In genomic region chr5:141650851-141651727, GRCh38 we compare ENCODE assay signal across 8 cellular contexts. TPM values are rescaled to one million over a fixed set of nuclear protein-coding genes. Genes with fewer than 3 reads are reported as not detected.
A peak's percentile ranks its signal among the peaks of the same experiment; 100 is the strongest.
DNase-seq lines count a peak whose midpoint lies in the region; ATAC-seq and TF ChIP-seq lines count a peak whose summit lies in the region.

Gene FCHSD1, minus strand, starts transcription at chr5:141651418. Its CDS starts 50 bp downstream, at chr5:141651368.

- no peaks in the 10 kb centered on the region for H4K20me1 ChIP-seq in HCT116 (ENCODE audit: insufficient read depth)

- H3K36me3 ChIP-seq in HCT116 (ENCODE audit: control insufficient read depth in 1 of 2, insufficient read depth in 2 of 2, low read length in 2 of 2), result peaks cover 2 to 3% of the 10 kb centered on the region in 2 experiments; a peak in 2 of 4 replicates

- H3K9me2 ChIP-seq in HCT116 (ENCODE audit: insufficient read depth), result no peaks in the 10 kb centered on the region

- no peak for TF ChIP-seq RAD21 in HCT116 (IDR thresholded peaks at IDR 0.05; ENCODE audit: low read depth)

- no TSS peak for BruUV-seq in HCT116 (replicated peaks; lab: Mats Ljungman, UMichigan)

- no peaks in the 10 kb centered on the region for H3K27me3 ChIP-seq in HCT116 (ENCODE audit: insufficient read depth, low read length)

- no peaks in the 10 kb centered on the region for H3K79me2 ChIP-seq in HCT116 (ENCODE audit: insufficient read depth, low read length)

- H3K27ac ChIP-seq in HCT116 (ENCODE audit: low read depth, low read length) (no peak within 1 kb of the TSS; the same call in 1 of the 2 replicates), VCaP (peak within 1 kb of the TSS; percentile 56)

- TF ChIP-seq CTCF in GM12872 (IDR thresholded peaks at IDR 0.05; ENCODE audit: insufficient read depth, low read depth, low read length) (0 out of 3 replicates have a peak, but pooled peaks have one; percentile 4), HCT116 (IDR thresholded peaks at IDR 0.05 in 2 of 3, conservative IDR thresholded peaks at IDR 0.05 in 1 of 3; ENCODE audit: borderline replicate concordance in 1 of 3, insufficient read depth in 1 of 3, low read depth in 2 of 3, low read length in 2 of 3) (no peak), VCaP (conservative IDR thresholded peaks at IDR 0.05) (no peak), cardiac fibroblast (IDR thresholded peaks at IDR 0.05; ENCODE audit: low read depth, low read length) (no peak)

- peaks cover 0 to 18% of the 10 kb centered on the region in 2 experiments; a peak in 2 of 4 replicates for H3K4me1 ChIP-seq in HCT116 (ENCODE audit: control insufficient read depth in 1 of 2, insufficient read depth in 2 of 2, low read length in 2 of 2)

- H3K9ac ChIP-seq in HCT116 (ENCODE audit: low read length), result peak within 1 kb of the TSS; percentile 71

- RAD21 ChIA-PET in HCT116 (lab: Charles Lee; ENCODE audit: low non-redundant PET in 1 of 2, low total read pairs in 2 of 2, uncharacterized antibody in 2 of 2, unreplicated experiment in 2 of 2), result no interaction called here

- no peaks in the 10 kb centered on the region for H3K9me3 ChIP-seq in HCT116 (ENCODE audit: control insufficient read depth in 1 of 2, insufficient read depth in 1 of 2, low read depth in 1 of 2, low read length in 2 of 2)

- peak within 1 kb of the TSS; percentile 97 for H3K4me2 ChIP-seq in HCT116 (ENCODE audit: low read length)

- intact Hi-C loops in HCT116 (cut with micrococcal nuclease), result no loop called here

- TF ChIP-seq POLR2A in HCT116 (IDR thresholded peaks at IDR 0.05; ENCODE audit: borderline replicate concordance, extremely low read depth, insufficient read depth, insufficient read length), result peak; percentile 53

- DNase-seq in HCT116 (ENCODE audit: low read depth, low spot score) (peak; percentile 65), NAMALWA (ENCODE audit: low spot score) (peak; percentile 82), cardiac fibroblast (ENCODE audit: low read depth in 2 of 2) (peak; percentile 81 to 84), iris pigment epithelial cell (ENCODE audit: low read depth) (peak; percentile 80), GDM1 (lab: John Stamatoyannopoulos, UW) (no peak)
- DNase-seq in stimulated activated CD4-positive, alpha-beta T cell treated with anti-CD3 and anti-CD28 coated beads, Interleukin-12 subunit alpha, Interleukin-12 subunit beta, amount 100 ng/mL, for 24 hours (ENCODE audit: low read depth in 2 of 2), result peak; percentile 68 to 77

- no peak within 1 kb of the TSS for H2AFZ ChIP-seq in HCT116 (ENCODE audit: low read depth, low read length, poor library complexity, severe bottlenecking)

- peak; percentile 96 for ATAC-seq in HCT116

- H3K4me3 ChIP-seq in HCT116 (replicated peaks in 1 of 2; ENCODE audit: low read depth in 1 of 2, low read length in 2 of 2) (peak within 1 kb of the TSS; percentile 77 to 78), cardiac fibroblast (replicated peaks in 1 of 2; ENCODE audit: low read depth in 2 of 2, low read length in 2 of 2) (peak within 1 kb of the TSS; percentile 75 to 80)

- POLR2A ChIA-PET in HCT116 (lab: Charles Lee), result interaction anchor here (1.6 kb wide), 1 partner anchor 14 kb away, joined by 6 read pairs; the partner anchor contains the start of genes HDAC3 and RELL2

- CTCF ChIA-PET in HCT116 (lab: Charles Lee), result interaction anchor here (1.0 to 1.7 kb wide), 5 partner anchors 9 to 318 kb away, joined by 3 to 5 read pairs (median 4); partner anchors contain the start of genes DIAPH1 and RNF14

TF ChIP-seq in HCT116, 20 proteins besides CTCF, POLR2A, EP300 and RAD21:
- no peak for TF ChIP-seq CEBPB (IDR thresholded peaks at IDR 0.05; ENCODE audit: low read depth)
- TF ChIP-seq YY1 (IDR thresholded peaks at IDR 0.05; ENCODE audit: extremely low read depth, insufficient replicate concordance, low read depth, low read length), result peak; percentile 6
- peak; percentile 47; the same call in 1 of the 2 replicates for TF ChIP-seq SP1 (IDR thresholded peaks at IDR 0.05; ENCODE audit: low read depth)
- no peak for TF ChIP-seq ZFX (IDR thresholded peaks at IDR 0.05)
- TF ChIP-seq EGR1 (IDR thresholded peaks at IDR 0.05; ENCODE audit: low read depth), result peak; percentile 89
- no peak for TF ChIP-seq ZBTB33 (IDR thresholded peaks at IDR 0.05; ENCODE audit: extremely low read depth, insufficient replicate concordance, low read length)
- no peak for TF ChIP-seq TCF7L2 (IDR thresholded peaks at IDR 0.05; ENCODE audit: borderline replicate concordance, extremely low read depth, insufficient read depth, insufficient read length)
- TF ChIP-seq ELF1 (IDR thresholded peaks at IDR 0.05; ENCODE audit: borderline replicate concordance, low read depth), result no peak; the same call in 1 of the 2 replicates
- no peak for TF ChIP-seq EZH2phosphoT487 (IDR thresholded peaks at IDR 0.05; ENCODE audit: borderline replicate concordance)
- no peak for TF ChIP-seq EZH2 (IDR thresholded peaks at IDR 0.05)
- TF ChIP-seq SRF (IDR thresholded peaks at IDR 0.05; ENCODE audit: low read depth), result no peak
- TF ChIP-seq POLR2AphosphoS5 (IDR thresholded peaks at IDR 0.05; ENCODE audit: low read depth, low read length), result peak; percentile 73

RNA-seq across cellular contexts. Expression of gene FCHSD1, which starts in this region (rescaled TPM):
- total RNA-seq in HCT116 (2021; ENCODE audit: unreplicated experiment), result 37.2 TPM
- 29.5 and 30.8 TPM in 2 replicates for polyA plus RNA-seq in HCT116 (2012)
